In the genomic region with DNA sequence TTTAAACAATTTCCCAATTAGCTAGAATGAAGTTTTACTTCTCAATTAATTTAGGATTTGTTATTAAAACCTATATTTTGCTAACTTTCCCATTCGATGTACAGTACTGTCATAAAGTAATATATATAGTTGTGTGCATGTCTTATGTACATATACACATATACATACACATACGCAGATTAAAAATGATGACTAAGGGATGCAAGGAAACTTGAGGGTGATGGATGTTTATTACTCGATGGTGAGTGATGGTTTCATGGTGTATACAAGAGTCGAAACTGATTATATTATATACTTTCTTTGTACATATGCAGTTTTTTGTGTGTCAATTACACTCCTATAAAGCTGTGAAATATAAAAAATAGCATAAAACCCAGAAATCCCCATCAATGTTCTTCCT, we compare ENCODE assay signal across 14 cellular contexts.
"Had no signal": no experiment of that assay in that cellular context is flagged by ENCODE, and none has a peak within 500 bp of the region (broad histone marks: within the 10 kb centered on the region; RNA-seq: fewer than 3 reads in every experiment).

No MANE protein-coding gene starts in this region.

- H3K27me3 ChIP-seq: brain microvascular endothelial cell, colonic mucosa, esophagus muscularis mucosa, gastrocnemius medialis, heart left ventricle had no signal

- H3K36me3 ChIP-seq: brain microvascular endothelial cell, colonic mucosa, esophagus muscularis mucosa, gastrocnemius medialis, heart left ventricle had no signal

- H3K27ac ChIP-seq: brain microvascular endothelial cell, colonic mucosa, foreskin keratinocyte had no signal

- H3K9me3 ChIP-seq: colonic mucosa, esophagus muscularis mucosa, gastrocnemius medialis had no signal

- H3K4me3 ChIP-seq: colonic mucosa, esophagus muscularis mucosa, gastrocnemius medialis, heart left ventricle had no signal

- ATAC-seq: activated CD4-positive, alpha-beta T cell treated with anti-CD3 and anti-CD28 coated beads for 36 hours; activated CD8-positive, alpha-beta T cell treated with anti-CD3 and anti-CD28 coated beads, Interleukin-2, amount 10 ng/mL, durations not matched to agents 7 days and 5 days; effector memory CD8-positive, alpha-beta T cell; T-helper 17 cell had no signal

- DNase-seq: activated CD4-positive, CD25-positive, alpha-beta regulatory T cell treated with anti-CD3 and anti-CD28 coated beads, Interleukin-2, amount 50 U/mL, for 72 hours; activated naive CD8-positive, alpha-beta T cell treated with anti-CD3 and anti-CD28 coated beads, Interleukin-2, amount 10 ng/mL, durations not matched to agents 7 days and 5 days had no signal

- H3K4me1 ChIP-seq: colonic mucosa, foreskin keratinocyte had no signal

- FAIRE-seq: astrocyte, bronchial epithelial cell had no signal
